11 cellular contexts compared by ENCODE assay signal in the genomic region with DNA sequence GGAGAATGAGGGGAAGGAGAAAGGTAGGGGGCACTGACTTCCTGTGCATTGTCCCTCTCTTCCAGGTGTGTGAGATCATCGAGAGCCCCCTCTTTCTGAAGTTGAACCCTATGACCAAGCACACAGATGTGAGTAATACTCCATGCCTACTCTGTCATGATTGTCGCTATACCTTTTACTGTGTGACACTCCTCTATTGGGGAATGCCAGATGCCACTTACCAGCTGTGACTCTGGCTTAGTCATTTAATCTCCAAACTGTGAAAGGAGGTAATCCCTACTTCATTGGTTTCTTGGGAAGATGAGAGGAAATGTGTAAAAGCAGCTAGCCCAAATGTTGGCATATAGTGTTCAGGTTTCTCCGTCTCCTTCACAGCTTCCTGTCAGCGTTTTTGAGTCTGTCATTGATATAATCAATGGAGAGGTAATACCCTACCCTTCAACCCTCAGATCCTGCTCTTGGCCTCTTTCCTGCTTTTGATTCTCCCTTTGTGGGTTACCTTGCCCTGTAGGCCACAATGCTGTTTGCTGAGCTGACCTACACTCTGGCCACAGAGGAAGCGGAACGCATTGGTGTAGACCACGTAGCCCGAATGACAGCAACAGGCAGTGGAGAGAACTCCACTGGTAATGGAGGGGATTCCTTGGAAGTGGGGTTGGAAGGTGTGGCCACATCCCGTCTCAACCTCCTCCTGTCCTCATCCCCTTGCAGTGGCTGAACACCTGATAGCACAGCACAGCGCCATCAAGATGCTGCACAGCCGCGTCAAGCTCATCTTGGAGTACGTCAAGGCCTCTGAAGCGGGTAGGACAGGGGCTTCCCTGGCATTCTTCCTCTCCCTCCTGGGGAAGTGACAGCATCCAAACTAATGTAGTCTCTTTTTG. TPM values are rescaled to one million over a fixed set of nuclear protein-coding genes. Genes with fewer than 3 reads are reported as not detected.
A peak's percentile ranks its signal among the peaks of the same experiment; 100 is the strongest.
DNase-seq lines count a peak whose midpoint lies in the region; ATAC-seq, FAIRE-seq and TF ChIP-seq lines count a peak whose summit lies in the region.
"Had no signal": no experiment of that assay in that cellular context is flagged by ENCODE, and none has a peak within 500 bp of the region (broad histone marks: within the 10 kb centered on the region; RNA-seq: fewer than 3 reads in every experiment).

No MANE protein-coding gene starts in this region.

- TSS peak; percentile 30 for BruUV-seq in endothelial cell of umbilical vein (replicated peaks; lab: Mats Ljungman, UMichigan)

- peak overlapping the region; percentile 97 for H3K27ac Mint-ChIP-seq in activated T-cell treated with anti-CD3 and anti-CD28 coated beads, Interleukin-2, amount 50 U/mL, for 24 hours
- peak overlapping the region; percentile 63 for H3K27ac Mint-ChIP-seq in stimulated activated naive CD8-positive, alpha-beta T cell treated with anti-CD3 and anti-CD28 coated beads, Interleukin-15, Interleukin-2, amounts not matched to agents 100 ng/mL and 50 ng/mL, for 24 hours

- H3K9ac ChIP-seq in endothelial cell of umbilical vein (replicated peaks; ENCODE audit: extremely low read depth, insufficient read depth, low read length), result no peak overlapping the region

- no peaks in the 10 kb centered on the region for H3K9me1 ChIP-seq in endothelial cell of umbilical vein (replicated peaks; ENCODE audit: control insufficient read depth, extremely low read depth, insufficient read depth, low read length)

- DNase-seq in activated T-cell treated with anti-CD3 and anti-CD28 coated beads, Interleukin-2, amount 50 U/mL, for 24 hours, result no peak
- no peak for DNase-seq in activated T-cell treated with anti-CD3 and anti-CD28 coated beads, Interleukin-2, amount 50 U/mL, for 1 hour
- DNase-seq in RWPE2 (ENCODE audit: low spot score), result no peak
- no peak for DNase-seq in endothelial cell of umbilical vein (ENCODE audit: low read depth, low spot score)
- no peak for DNase-seq in left ventricle myocardium superior
- DNase-seq in left ventricle myocardium inferior, result no peak
- DNase-seq in cortex of kidney (lab: John Stamatoyannopoulos, UW), result no peak
- DNase-seq: NCI-H2171 treated with DMSO at 0.1 percent for 48 hours had no signal

- H2AFZ ChIP-seq in endothelial cell of umbilical vein (ENCODE audit: low read depth, low read length), result no peak overlapping the region

- no peaks in the 10 kb centered on the region for H3K9me3 Mint-ChIP-seq in activated T-cell treated with anti-CD3 and anti-CD28 coated beads, Interleukin-2, amount 50 U/mL, for 24 hours
- no peaks in the 10 kb centered on the region for H3K9me3 Mint-ChIP-seq in stimulated activated naive CD8-positive, alpha-beta T cell treated with anti-CD3 and anti-CD28 coated beads, Interleukin-15, Interleukin-2, amounts not matched to agents 100 ng/mL and 50 ng/mL, for 24 hours

- H3K9me3 ChIP-seq in RWPE2 (ENCODE audit: severe bottlenecking), result no peaks in the 10 kb centered on the region
- H3K9me3 ChIP-seq in endothelial cell of umbilical vein (replicated peaks; ENCODE audit: control insufficient read depth, insufficient read depth, low read length), result no peaks in the 10 kb centered on the region
- no peaks in the 10 kb centered on the region for H3K9me3 ChIP-seq in left ventricle myocardium inferior (replicated peaks)

- H3K4me3 ChIP-seq in RWPE2 (ENCODE audit: severe bottlenecking) (no peak overlapping the region), endothelial cell of umbilical vein (replicated peaks in 1 of 3; ENCODE audit: insufficient read depth in 1 of 3, low read depth in 1 of 3, low read length in 3 of 3) (no peak overlapping the region), left ventricle myocardium inferior (no peak overlapping the region)

- intact Hi-C loops in endothelial cell of umbilical vein (cut with micrococcal nuclease) (no loop called here), left ventricle myocardium superior (cut with micrococcal nuclease) (no loop called here), left ventricle myocardium inferior (cut with micrococcal nuclease) (no loop called here)

- peaks cover 72% of the 10 kb centered on the region for H3K36me3 Mint-ChIP-seq in activated T-cell treated with anti-CD3 and anti-CD28 coated beads, Interleukin-2, amount 50 U/mL, for 24 hours (ENCODE audit: low read depth)
- peaks cover 55% of the 10 kb centered on the region for H3K36me3 Mint-ChIP-seq in stimulated activated naive CD8-positive, alpha-beta T cell treated with anti-CD3 and anti-CD28 coated beads, Interleukin-15, Interleukin-2, amounts not matched to agents 100 ng/mL and 50 ng/mL, for 24 hours (ENCODE audit: low read depth)

- H3K27ac ChIP-seq in RWPE2 (ENCODE audit: poor library complexity, severe bottlenecking) (peak overlapping the region; percentile 90), endothelial cell of umbilical vein (ENCODE audit: insufficient read depth, low read depth, low read length) (no peak overlapping the region), left ventricle myocardium inferior (replicated peaks) (no peak overlapping the region)
- H3K27ac ChIP-seq: C4-2B had no signal

- peaks cover 61% of the 10 kb centered on the region for H3K4me1 Mint-ChIP-seq in activated T-cell treated with anti-CD3 and anti-CD28 coated beads, Interleukin-2, amount 50 U/mL, for 24 hours (ENCODE audit: low read depth)
- H3K4me1 Mint-ChIP-seq in stimulated activated naive CD8-positive, alpha-beta T cell treated with anti-CD3 and anti-CD28 coated beads, Interleukin-15, Interleukin-2, amounts not matched to agents 100 ng/mL and 50 ng/mL, for 24 hours (ENCODE audit: low read depth), result peaks cover 58% of the 10 kb centered on the region

- CTCF ChIA-PET in endothelial cell of umbilical vein (lab: Charles Lee), result interaction anchor here (0.6 to 1.2 kb wide), 4 partner anchors 8 to 10 kb away, joined by 3 to 5 read pairs (median 4); a partner anchor contains a TSS

- POLR2A ChIA-PET in endothelial cell of umbilical vein (lab: Charles Lee), result interaction anchor here (1.6 to 1.9 kb wide), 2 partner anchors 8 to 11 kb away, joined by 3 to 4 read pairs; a partner anchor contains a TSS

- dilution Hi-C loops in endothelial cell of umbilical vein (cut with MboI; ENCODE audit: extremely low pct_ligation_motif_present, low sequenced_read_pairs), result no loop called here

- H3K4me1 ChIP-seq in RWPE2 (ENCODE audit: insufficient read depth, poor library complexity, severe bottlenecking), result peaks cover 15% of the 10 kb centered on the region
- peaks cover 39% of the 10 kb centered on the region for H3K4me1 ChIP-seq in endothelial cell of umbilical vein (ENCODE audit: control insufficient read depth, extremely low read depth, insufficient read depth, low read length)
- H3K4me1 ChIP-seq in left ventricle myocardium inferior, result peaks cover 33% of the 10 kb centered on the region

- no peak overlapping the region for H3K4me2 ChIP-seq in endothelial cell of umbilical vein (ENCODE audit: insufficient read depth, low read length)

- H4K20me1 ChIP-seq in endothelial cell of umbilical vein (replicated peaks; ENCODE audit: control insufficient read depth, extremely low read depth, insufficient read depth, low read length), result no peaks in the 10 kb centered on the region

- H3K79me2 ChIP-seq in endothelial cell of umbilical vein (ENCODE audit: control insufficient read depth, insufficient read depth, low read length), result peaks cover 21% of the 10 kb centered on the region

- peak overlapping the region; percentile 96 for H3K4me3 Mint-ChIP-seq in activated T-cell treated with anti-CD3 and anti-CD28 coated beads, Interleukin-2, amount 50 U/mL, for 24 hours
- H3K4me3 Mint-ChIP-seq in stimulated activated naive CD8-positive, alpha-beta T cell treated with anti-CD3 and anti-CD28 coated beads, Interleukin-15, Interleukin-2, amounts not matched to agents 100 ng/mL and 50 ng/mL, for 24 hours, result peak overlapping the region; percentile 54

- FAIRE-seq in endothelial cell of umbilical vein (lab: Jason Lieb, UNC), result no peak
- FAIRE-seq: bronchial epithelial cell had no signal

- TF ChIP-seq CTCF in RWPE2 (IDR thresholded peaks at IDR 0.05; ENCODE audit: poor library complexity, severe bottlenecking) (no peak), endothelial cell of umbilical vein (IDR thresholded peaks at IDR 0.05; ENCODE audit: extremely low read depth in 1 of 2, insufficient read depth in 1 of 2, low read depth in 1 of 2, low read length in 2 of 2) (no peak), left ventricle myocardium inferior (IDR thresholded peaks at IDR 0.05; ENCODE audit: borderline replicate concordance) (no peak)

- TF ChIP-seq POLR2A in endothelial cell of umbilical vein (IDR thresholded peaks at IDR 0.05; ENCODE audit: low read depth, low read length), result no peak

- no peaks in the 10 kb centered on the region for H3K27me3 ChIP-seq in RWPE2 (ENCODE audit: insufficient read depth, poor library complexity, severe bottlenecking)
- H3K27me3 ChIP-seq in endothelial cell of umbilical vein (ENCODE audit: control insufficient read depth in 2 of 2, insufficient read depth in 2 of 2, low read length in 2 of 2), result no peaks in the 10 kb centered on the region
- H3K27me3 ChIP-seq in left ventricle myocardium inferior (ENCODE audit: low read depth), result no peaks in the 10 kb centered on the region

- H3K27me3 Mint-ChIP-seq in activated T-cell treated with anti-CD3 and anti-CD28 coated beads, Interleukin-2, amount 50 U/mL, for 24 hours, result no peaks in the 10 kb centered on the region
- no peaks in the 10 kb centered on the region for H3K27me3 Mint-ChIP-seq in stimulated activated naive CD8-positive, alpha-beta T cell treated with anti-CD3 and anti-CD28 coated beads, Interleukin-15, Interleukin-2, amounts not matched to agents 100 ng/mL and 50 ng/mL, for 24 hours

- H3K36me3 ChIP-seq in RWPE2 (ENCODE audit: low read depth), result peaks cover 57% of the 10 kb centered on the region
- H3K36me3 ChIP-seq in endothelial cell of umbilical vein (ENCODE audit: control insufficient read depth in 2 of 2, extremely low read depth in 1 of 2, insufficient read depth in 2 of 2, low read length in 2 of 2), result peaks cover 28 to 33% of the 10 kb centered on the region in 2 experiments
- H3K36me3 ChIP-seq in left ventricle myocardium inferior, result peaks cover 56% of the 10 kb centered on the region

- peak; percentile 4; the same call in 1 of the 3 replicates for ATAC-seq in RWPE2 (ENCODE audit: low read depth)
- no peak for ATAC-seq in left ventricle myocardium superior

RNA-seq across cellular contexts. Expression of a gene that starts 2.0 kb away (rescaled TPM):
- total RNA-seq in endothelial cell of umbilical vein (168 and 188 TPM in 2 replicates), left ventricle myocardium superior (126 TPM), left ventricle myocardium inferior (114 TPM)
- 251 and 268 TPM in 2 replicates for polyA plus RNA-seq in endothelial cell of umbilical vein
- polyA plus RNA-seq in endothelial cell of umbilical vein (2011; cell fraction: cytosol; rRNA removed), result 257 and 331 TPM in 2 replicates
- 152 and 181 TPM in 2 replicates for polyA plus RNA-seq in endothelial cell of umbilical vein (2011; cell fraction: nucleus; rRNA removed)
- 169 and 251 TPM in 2 replicates for polyA plus RNA-seq in endothelial cell of umbilical vein (2012)
- polyA minus RNA-seq in endothelial cell of umbilical vein, result 230 and 233 TPM in 2 replicates
- polyA minus RNA-seq in endothelial cell of umbilical vein (2011; cell fraction: cytosol; rRNA and poly(A)+ RNA removed), result 122 TPM
- 46.3 and 64.6 TPM in 2 replicates for polyA minus RNA-seq in endothelial cell of umbilical vein (2011; cell fraction: nucleus; rRNA and poly(A)+ RNA removed)

RNA-seq across cellular contexts. Expression of a gene that starts 9.2 kb away (rescaled TPM):
- total RNA-seq in endothelial cell of umbilical vein (30.9 and 31.1 TPM in 2 replicates), left ventricle myocardium superior (15.6 TPM), left ventricle myocardium inferior (12.9 TPM)
- polyA plus RNA-seq in endothelial cell of umbilical vein, result 20.1 and 21.8 TPM in 2 replicates
- 16.4 and 18.1 TPM in 2 replicates for polyA plus RNA-seq in endothelial cell of umbilical vein (2011; cell fraction: cytosol; rRNA removed)
- 92.5 and 96.6 TPM in 2 replicates for polyA plus RNA-seq in endothelial cell of umbilical vein (2011; cell fraction: nucleus; rRNA removed)
- 16.4 and 21.6 TPM in 2 replicates for polyA plus RNA-seq in endothelial cell of umbilical vein (2012)
- 44.7 and 59.7 TPM in 2 replicates for polyA minus RNA-seq in endothelial cell of umbilical vein
- polyA minus RNA-seq in endothelial cell of umbilical vein (2011; cell fraction: cytosol; rRNA and poly(A)+ RNA removed), result 8.2 TPM
- 57.9 and 89.1 TPM in 2 replicates for polyA minus RNA-seq in endothelial cell of umbilical vein (2011; cell fraction: nucleus; rRNA and poly(A)+ RNA removed)

RNA-seq across cellular contexts. Expression of a gene that starts 10.4 kb away (rescaled TPM):
- 183 and 187 TPM in 2 replicates for total RNA-seq in endothelial cell of umbilical vein
- polyA plus RNA-seq in endothelial cell of umbilical vein, result 145 and 156 TPM in 2 replicates
- polyA plus RNA-seq in endothelial cell of umbilical vein (2011; cell fraction: cytosol; rRNA removed), result 128 and 148 TPM in 2 replicates
- polyA plus RNA-seq in endothelial cell of umbilical vein (2011; cell fraction: nucleus; rRNA removed), result 575 and 612 TPM in 2 replicates
- 68.4 and 119 TPM in 2 replicates for polyA plus RNA-seq in endothelial cell of umbilical vein (2012)
- 123 and 162 TPM in 2 replicates for polyA minus RNA-seq in endothelial cell of umbilical vein
- polyA minus RNA-seq in endothelial cell of umbilical vein (2011; cell fraction: cytosol; rRNA and poly(A)+ RNA removed), result 332 TPM
- 151 and 168 TPM in 2 replicates for polyA minus RNA-seq in endothelial cell of umbilical vein (2011; cell fraction: nucleus; rRNA and poly(A)+ RNA removed)
- total RNA-seq in left ventricle myocardium superior, result 23.9 TPM
- 21.1 TPM for total RNA-seq in left ventricle myocardium inferior

RNA-seq across cellular contexts. Expression of a gene that starts 10.7 kb away (rescaled TPM):
- total RNA-seq in endothelial cell of umbilical vein, result 20.5 and 22.7 TPM in 2 replicates
- polyA plus RNA-seq in endothelial cell of umbilical vein, result 27.4 and 31.4 TPM in 2 replicates
- 20.7 and 21.5 TPM in 2 replicates for polyA plus RNA-seq in endothelial cell of umbilical vein (2011; cell fraction: cytosol; rRNA removed)
- polyA plus RNA-seq in endothelial cell of umbilical vein (2011; cell fraction: nucleus; rRNA removed), result 57.4 and 65.9 TPM in 2 replicates
- polyA plus RNA-seq in endothelial cell of umbilical vein (2012), result 25.9 and 28.9 TPM in 2 replicates
- 22.9 and 24.5 TPM in 2 replicates for polyA minus RNA-seq in endothelial cell of umbilical vein
- 10.0 TPM for polyA minus RNA-seq in endothelial cell of umbilical vein (2011; cell fraction: cytosol; rRNA and poly(A)+ RNA removed)
- 13.7 and 17.7 TPM in 2 replicates for polyA minus RNA-seq in endothelial cell of umbilical vein (2011; cell fraction: nucleus; rRNA and poly(A)+ RNA removed)
- 15.3 TPM for total RNA-seq in left ventricle myocardium superior
- 11.8 TPM for total RNA-seq in left ventricle myocardium inferior

RNA-seq across cellular contexts. Expression of a gene that starts 28.4 kb away (rescaled TPM):
- total RNA-seq in endothelial cell of umbilical vein (64.6 and 67.3 TPM in 2 replicates), left ventricle myocardium superior (31.9 TPM), left ventricle myocardium inferior (34.1 TPM)
- polyA plus RNA-seq in endothelial cell of umbilical vein, result 32.7 and 34.1 TPM in 2 replicates
- 27.6 and 28.5 TPM in 2 replicates for polyA plus RNA-seq in endothelial cell of umbilical vein (2011; cell fraction: cytosol; rRNA removed)
- polyA plus RNA-seq in endothelial cell of umbilical vein (2011; cell fraction: nucleus; rRNA removed), result 54.1 and 58.7 TPM in 2 replicates
- polyA plus RNA-seq in endothelial cell of umbilical vein (2012), result 42.1 and 45.9 TPM in 2 replicates
- polyA minus RNA-seq in endothelial cell of umbilical vein, result 40.3 and 57.7 TPM in 2 replicates
- 21.2 TPM for polyA minus RNA-seq in endothelial cell of umbilical vein (2011; cell fraction: cytosol; rRNA and poly(A)+ RNA removed)
- polyA minus RNA-seq in endothelial cell of umbilical vein (2011; cell fraction: nucleus; rRNA and poly(A)+ RNA removed), result 18.0 TPM in 2 replicates
